Comparison of ENCODE assay signal across 20 cellular contexts in genomic region chr2:29443086-29443485, GRCh38.
A peak's percentile ranks its signal among the peaks of the same experiment; 100 is the strongest.
DNase-seq lines count a peak whose midpoint lies in the region; TF ChIP-seq lines count a peak whose summit lies in the region.
"Had no signal": no experiment of that assay in that cellular context is flagged by ENCODE, and none has a peak within 500 bp of the region (broad histone marks: within the 10 kb centered on the region; RNA-seq: fewer than 3 reads in every experiment).

No MANE protein-coding gene starts in this region.

- H3K9me3 ChIP-seq in BE2C (no peaks in the 10 kb centered on the region; the same call in 1 of the 2 replicates), SJCRH30 (replicated peaks) (no peaks in the 10 kb centered on the region), HAP-1 (no peaks in the 10 kb centered on the region)
- H3K9me3 ChIP-seq: ascending aorta, heart right ventricle, lower lobe of right lung, suprapubic skin had no signal

- peaks cover 36% of the 10 kb centered on the region for H3K4me1 Mint-ChIP-seq in HFFc6 (ENCODE audit: low read depth)

- in situ Hi-C loops in HAP-1 (cut with MboI; ENCODE audit: low sequenced_read_pairs): no loop called here

- peaks cover 14% of the 10 kb centered on the region for H3K4me1 ChIP-seq in BE2C
- peaks cover 13% of the 10 kb centered on the region for H3K4me1 ChIP-seq in SJCRH30
- peaks cover 3% of the 10 kb centered on the region; the same call in 1 of the 2 replicates for H3K4me1 ChIP-seq in HAP-1
- H3K4me1 ChIP-seq: ascending aorta, lower lobe of right lung, suprapubic skin had no signal

- 0 out of 2 replicates have a peak, but pooled peaks cover 3% of the 10 kb centered on the region for H3K36me3 Mint-ChIP-seq in HFFc6 (ENCODE audit: low read depth)

- TF ChIP-seq CTCF in BE2C (IDR thresholded peaks at IDR 0.05; ENCODE audit: low read depth, low read length) (no peak), HFFc6 (IDR thresholded peaks at IDR 0.05) (no peak)

- H3K4me3 Mint-ChIP-seq in HFFc6: peak overlapping the region; percentile 67; the same call in 1 of the 2 replicates
- H3K4me3 Mint-ChIP-seq: activated T-cell treated with anti-CD3 and anti-CD28 coated beads, Interleukin-2, amount 50 U/mL, for 72 hours; CD4-positive, alpha-beta T cell; endodermal cell; GM23338 had no signal

- no peaks in the 10 kb centered on the region for H3K9me3 Mint-ChIP-seq in HFFc6
- H3K9me3 Mint-ChIP-seq: activated T-cell treated with anti-CD3 and anti-CD28 coated beads, Interleukin-2, amount 50 U/mL, for 72 hours; endodermal cell had no signal

- H3K27me3 ChIP-seq in BE2C (no peaks in the 10 kb centered on the region), SJCRH30 (no peaks in the 10 kb centered on the region), H7 (ENCODE audit: control insufficient read depth, insufficient read depth, low read length) (no peaks in the 10 kb centered on the region), HAP-1 (ENCODE audit: low read depth) (no peaks in the 10 kb centered on the region)
- H3K27me3 ChIP-seq: ascending aorta, heart right ventricle, suprapubic skin had no signal

- H3K27ac ChIP-seq in SJCRH30: no peak overlapping the region
- H3K27ac ChIP-seq: ascending aorta, lower lobe of right lung, suprapubic skin had no signal

- H3K27me3 Mint-ChIP-seq in HFFc6 (ENCODE audit: insufficient read depth): peaks cover 3% of the 10 kb centered on the region; the same call in 1 of the 2 replicates

- H3K27ac Mint-ChIP-seq in HFFc6: peak overlapping the region; percentile 95
- H3K27ac Mint-ChIP-seq: activated T-cell treated with anti-CD3 and anti-CD28 coated beads, Interleukin-2, amount 50 U/mL, for 72 hours; CD4-positive, alpha-beta T cell; endodermal cell; GM23338 had no signal

- DNase-seq in BE2C (peak; percentile 30), HFFc6 (no peak), NCI-H2227 (lab: John Stamatoyannopoulos, UW; ENCODE audit: unreplicated experiment) (peak; percentile 59), SJCRH30 (peak; percentile 43 to 76), SW 1271 (lab: John Stamatoyannopoulos, UW) (no peak), H7 (no peak), HAP-1 (ENCODE audit: low spot score in 2 of 2) (no peak), NCI-H510A treated with DMSO at 0.1 percent for 48 hours (lab: John Stamatoyannopoulos, UW) (no peak)
- DNase-seq: activated naive CD4-positive, alpha-beta T cell treated with anti-CD3 and anti-CD28 coated beads, Interleukin-2, amount 50 U/mL, for 16 hours; activated T-cell treated with anti-CD3 and anti-CD28 coated beads, Interleukin-2, amount 50 U/mL, for 72 hours; CD4-positive, alpha-beta T cell; endodermal cell; heart right ventricle; lower lobe of right lung; NCI-H146; NCI-H526 treated with DMSO at 0.1 percent for 48 hours; retina had no signal

- H3K4me3 ChIP-seq in BE2C (ENCODE audit: low read depth, low read length) (no peak overlapping the region), SJCRH30 (no peak overlapping the region), H7 (ENCODE audit: insufficient read depth, low read depth, low read length) (no peak overlapping the region), HAP-1 (no peak overlapping the region)
- H3K4me3 ChIP-seq: ascending aorta, GM23338, heart right ventricle, lower lobe of right lung, suprapubic skin had no signal

- no peaks in the 10 kb centered on the region for H3K36me3 ChIP-seq in BE2C
- H3K36me3 ChIP-seq in SJCRH30: no peaks in the 10 kb centered on the region
- H3K36me3 ChIP-seq in H7 (replicated peaks; ENCODE audit: control insufficient read depth, insufficient read depth, low read length): no peaks in the 10 kb centered on the region
- H3K36me3 ChIP-seq in HAP-1 (replicated peaks): no peaks in the 10 kb centered on the region
- H3K36me3 ChIP-seq: ascending aorta, heart right ventricle, lower lobe of right lung, suprapubic skin had no signal

Comparison
In these comparisons a context has a peak if more than half of its experiments do, and no peak if none do; other contexts are left out.
1. DNase-seq: peak in BE2C (single experiment), NCI-H2227 (single experiment) and SJCRH30 (2 of 2); none in HFFc6 (single experiment), SW 1271 (0 of 2), H7 (single experiment), HAP-1 (0 of 2) and NCI-H510A treated with DMSO at 0.1 percent for 48 hours (single experiment).